In the genomic region with DNA sequence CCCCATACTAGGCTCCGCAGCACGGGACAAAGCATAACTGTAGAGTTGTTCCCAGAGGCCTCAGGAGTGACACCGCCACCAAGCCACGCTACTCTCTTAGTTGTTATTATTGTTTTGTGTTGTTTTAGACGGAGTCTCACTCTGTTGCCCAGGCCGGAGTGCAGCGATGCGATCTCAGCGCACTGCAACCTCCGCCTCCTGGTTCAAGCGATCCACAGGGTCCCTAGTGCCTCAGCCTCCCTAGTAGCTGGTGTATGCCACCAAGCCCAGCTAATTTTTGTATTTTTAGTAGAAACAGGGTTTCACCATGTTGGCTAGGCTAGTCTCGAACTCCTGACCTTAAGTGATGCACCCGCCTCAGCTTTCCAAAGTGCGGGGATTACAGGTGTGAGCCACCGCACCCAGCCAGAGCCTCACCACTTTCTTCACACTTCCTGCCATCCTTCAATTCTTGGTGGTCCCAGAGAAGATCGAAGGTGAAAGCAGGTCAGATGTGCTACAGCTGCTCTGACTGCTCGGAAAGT, we compare ENCODE assay signal across 8 cellular contexts. TPM values are rescaled to one million over a fixed set of nuclear protein-coding genes. Genes with fewer than 3 reads are reported as not detected.
DNase-seq lines count a peak whose midpoint lies in the region; ATAC-seq and TF ChIP-seq lines count a peak whose summit lies in the region.

No MANE protein-coding gene starts in this region.

- intact Hi-C loops in activated CD4-positive, alpha-beta T cell treated with anti-CD3 and anti-CD28 coated beads, Interleukin-2, amount 10 ng/mL, durations not matched to agents 24 days and 14 days (cut with micrococcal nuclease): loop anchor here (2.0 to 5.0 kb wide), 2 partner anchors 108 to 164 kb away; partner anchors contain the start of gene BICRAL
- intact Hi-C loops in right lobe of liver (cut with DNase I): no loop called here

- H3K9me3 Mint-ChIP-seq in activated CD4-positive, alpha-beta T cell treated with anti-CD3 and anti-CD28 coated beads, Interleukin-2, amount 10 ng/mL, durations not matched to agents 24 days and 14 days: no peaks in the 10 kb centered on the region

- H3K36me3 Mint-ChIP-seq in activated CD4-positive, alpha-beta T cell treated with anti-CD3 and anti-CD28 coated beads, Interleukin-2, amount 10 ng/mL, durations not matched to agents 24 days and 14 days (ENCODE audit: low read depth): peaks cover 15% of the 10 kb centered on the region

- WGBS in right lobe of liver (ENCODE audit: insufficient coverage, low coverage, low lambda C conversion rate, missing lambda C conversion rate): 41% methylated on average over 15 of the region's 17 CpGs

- TF ChIP-seq CTCF in astrocyte of the cerebellum (IDR thresholded peaks at IDR 0.05; ENCODE audit: low read depth, low read length, missing control alignments) (no peak), right lobe of liver (IDR thresholded peaks at IDR 0.05) (no peak), thoracic aorta (IDR thresholded peaks at IDR 0.05) (no peak)

- H3K36me3 ChIP-seq in right lobe of liver: peaks cover 0 to 9% (median 1%) of the 10 kb centered on the region in 4 donors
- peaks cover 7% of the 10 kb centered on the region for H3K36me3 ChIP-seq in thoracic aorta

- H3K27me3 Mint-ChIP-seq in activated CD4-positive, alpha-beta T cell treated with anti-CD3 and anti-CD28 coated beads, Interleukin-2, amount 10 ng/mL, durations not matched to agents 24 days and 14 days: no peaks in the 10 kb centered on the region

- H3K27ac Mint-ChIP-seq in activated CD4-positive, alpha-beta T cell treated with anti-CD3 and anti-CD28 coated beads, Interleukin-2, amount 10 ng/mL, durations not matched to agents 24 days and 14 days: peak overlapping the region; percentile 98

- ATAC-seq in right lobe of liver (no peak), thoracic aorta (ENCODE audit: insufficient number of reproducible peaks, low FRiP score, low read depth) (no peak), HG02870 (IDR thresholded peaks at IDR 0.05; ENCODE audit: unreplicated experiment) (no peak), GM19467 (IDR thresholded peaks at IDR 0.05; ENCODE audit: unreplicated experiment) (no peak)

- H3K4me3 Mint-ChIP-seq in activated CD4-positive, alpha-beta T cell treated with anti-CD3 and anti-CD28 coated beads, Interleukin-2, amount 10 ng/mL, durations not matched to agents 24 days and 14 days: peak overlapping the region; percentile 96

- no peaks in the 10 kb centered on the region for H3K27me3 ChIP-seq in right lobe of liver
- no peaks in the 10 kb centered on the region for H3K27me3 ChIP-seq in thoracic aorta (replicated peaks; ENCODE audit: insufficient read depth)

- peaks cover 21% of the 10 kb centered on the region for H3K4me1 Mint-ChIP-seq in activated CD4-positive, alpha-beta T cell treated with anti-CD3 and anti-CD28 coated beads, Interleukin-2, amount 10 ng/mL, durations not matched to agents 24 days and 14 days

- in situ Hi-C loops in astrocyte of the cerebellum (cut with HindIII; ENCODE audit: low sequenced_read_pairs): no loop called here

- H3K27ac ChIP-seq in right lobe of liver (peak overlapping the region; percentile 51 to 73 (median 51)), thoracic aorta (peak overlapping the region; percentile 47 to 85)

- peaks cover 0 to 9% (median 2%) of the 10 kb centered on the region in 4 donors for H3K4me1 ChIP-seq in right lobe of liver
- H3K4me1 ChIP-seq in thoracic aorta (ENCODE audit: control insufficient read depth in 1 of 2, low read depth in 2 of 2): peaks cover 10 to 17% of the 10 kb centered on the region in 2 donors

- no peak for TF ChIP-seq POLR2A in right lobe of liver (IDR thresholded peaks at IDR 0.05)

- H3K4me3 ChIP-seq in astrocyte of the cerebellum (ENCODE audit: low read depth, low read length) (peak overlapping the region; percentile 82), right lobe of liver (peak overlapping the region; percentile 91 to 98 (median 97)), thoracic aorta (peak overlapping the region; percentile 81)

- DNase-seq in activated CD4-positive, alpha-beta T cell treated with anti-CD3 and anti-CD28 coated beads, Interleukin-2, amount 10 ng/mL, durations not matched to agents 24 days and 14 days: no peak
- DNase-seq in activated CD4-positive, alpha-beta T cell treated with anti-CD3 and anti-CD28 coated beads for 4 hours: no peak
- DNase-seq in astrocyte of the cerebellum (ENCODE audit: low read depth) (no peak), right lobe of liver (no peak), thoracic aorta (ENCODE audit: low spot score) (no peak), DMS79 (lab: John Stamatoyannopoulos, UW) (no peak)

- H3K9me3 ChIP-seq in right lobe of liver: no peaks in the 10 kb centered on the region
- H3K9me3 ChIP-seq in thoracic aorta: no peaks in the 10 kb centered on the region

RNA-seq across cellular contexts. Expression of gene RPL7L1, which starts 11.8 kb away (rescaled TPM):
- total RNA-seq in activated CD4-positive, alpha-beta T cell treated with anti-CD3 and anti-CD28 coated beads, Interleukin-2, amount 10 ng/mL, durations not matched to agents 24 days and 14 days: 182 and 189 TPM in 2 replicates
- total RNA-seq in right lobe of liver: 100 to 1,000 TPM in 1 of 6 experiments, 10 to 100 TPM in 5; 36.6 to 114 (median 44.2) TPM
- 10 to 100 TPM; 55.5 to 75.8 TPM for total RNA-seq in thoracic aorta

RNA-seq across cellular contexts. Expression of gene PTCRA, which starts 24.6 kb away (rescaled TPM):
- total RNA-seq in activated CD4-positive, alpha-beta T cell treated with anti-CD3 and anti-CD28 coated beads, Interleukin-2, amount 10 ng/mL, durations not matched to agents 24 days and 14 days: not detected in 2 replicates
- total RNA-seq in right lobe of liver: under 1 TPM in 3 of 6 experiments, not detected in 3; 0.31 to 0.46 (median 0.37) TPM
- not detected for total RNA-seq in thoracic aorta

RNA-seq across cellular contexts. Expression of gene CNPY3, which starts 38.0 kb away (rescaled TPM):
- total RNA-seq in activated CD4-positive, alpha-beta T cell treated with anti-CD3 and anti-CD28 coated beads, Interleukin-2, amount 10 ng/mL, durations not matched to agents 24 days and 14 days: 45.9 and 49.0 TPM in 2 replicates
- total RNA-seq in right lobe of liver (10 to 100 TPM; 11.1 to 75.4 (median 28.8) TPM), thoracic aorta (10 to 100 TPM; 33.7 to 40.3 TPM)
